In genomic region chr7:155721056-155721455, GRCh38 we compare ENCODE assay signal across 15 cellular contexts.
A peak's percentile ranks its signal among the peaks of the same experiment; 100 is the strongest.
DNase-seq lines count a peak whose midpoint lies in the region; ATAC-seq and TF ChIP-seq lines count a peak whose summit lies in the region.
"Had no signal": no experiment of that assay in that cellular context is flagged by ENCODE, and none has a peak within 500 bp of the region (broad histone marks: within the 10 kb centered on the region; RNA-seq: fewer than 3 reads in every experiment).

No MANE protein-coding gene starts in this region.

- peak overlapping the region; percentile 93 for H3K27ac Mint-ChIP-seq in memory B cell

- no peak for TF ChIP-seq CTCF in GM06990 (IDR thresholded peaks at IDR 0.05; ENCODE audit: insufficient read depth, low read length, poor library complexity, severe bottlenecking)

- no peaks in the 10 kb centered on the region for H3K27me3 Mint-ChIP-seq in memory B cell

- H3K27me3 ChIP-seq in GM06990 (replicated peaks; ENCODE audit: control insufficient read depth, insufficient read depth, low read length): no peaks in the 10 kb centered on the region

- H3K4me3 Mint-ChIP-seq in memory B cell: peak overlapping the region; percentile 66

- peak; percentile 37 for ATAC-seq in GM19452 (IDR thresholded peaks at IDR 0.05; ENCODE audit: unreplicated experiment)
- ATAC-seq in HG03469 (IDR thresholded peaks at IDR 0.05; ENCODE audit: unreplicated experiment): peak; percentile 35
- ATAC-seq in memory B cell (ENCODE audit: low read depth): no peak
- ATAC-seq in HG02938 (IDR thresholded peaks at IDR 0.05; ENCODE audit: unreplicated experiment): no peak
- ATAC-seq: K562 had no signal

- no peak overlapping the region for H3K4me3 ChIP-seq in GM06990 (replicated peaks; ENCODE audit: low read depth, low read length)
- H3K4me3 ChIP-seq: K562, PC-9 had no signal

- H3K4me1 Mint-ChIP-seq in memory B cell: peaks cover 38% of the 10 kb centered on the region

- peaks cover 7% of the 10 kb centered on the region for H3K36me3 Mint-ChIP-seq in memory B cell

- DNase-seq in GM06990 (ENCODE audit: extremely low read depth, insufficient read length): peak; percentile 32
- no peak for DNase-seq in memory B cell (ENCODE audit: low spot score in 2 of 2)
- no peak for DNase-seq in HuH-7 (ENCODE audit: low spot score)
- no peak for DNase-seq in ecto neural progenitor cell (ENCODE audit: low spot score)
- DNase-seq: activated CD8-positive, alpha-beta memory T cell treated with anti-CD3 and anti-CD28 coated beads, Interleukin-2, amount 50 U/mL, for 48 hours; amygdala; left cardiac atrium; NCI-H1436; NCI-H446; PC-9; stimulated activated CD4-positive, alpha-beta T cell treated with anti-CD3 and anti-CD28 coated beads, Interleukin-2, amount 100 ng/mL, for 48 hours had no signal

- no peaks in the 10 kb centered on the region for H3K9me3 Mint-ChIP-seq in memory B cell

- peaks cover 1% of the 10 kb centered on the region for H3K36me3 ChIP-seq in GM06990 (ENCODE audit: control insufficient read depth, insufficient read depth, low read length)

Comparison
In these comparisons a context has a peak if more than half of its experiments do, and no peak if none do; other contexts are left out.
1. ATAC-seq: peak in GM19452 (single experiment) and HG03469 (single experiment); none in memory B cell (single experiment) and HG02938 (single experiment).